16 cellular contexts compared by ENCODE assay signal in the genomic region with DNA sequence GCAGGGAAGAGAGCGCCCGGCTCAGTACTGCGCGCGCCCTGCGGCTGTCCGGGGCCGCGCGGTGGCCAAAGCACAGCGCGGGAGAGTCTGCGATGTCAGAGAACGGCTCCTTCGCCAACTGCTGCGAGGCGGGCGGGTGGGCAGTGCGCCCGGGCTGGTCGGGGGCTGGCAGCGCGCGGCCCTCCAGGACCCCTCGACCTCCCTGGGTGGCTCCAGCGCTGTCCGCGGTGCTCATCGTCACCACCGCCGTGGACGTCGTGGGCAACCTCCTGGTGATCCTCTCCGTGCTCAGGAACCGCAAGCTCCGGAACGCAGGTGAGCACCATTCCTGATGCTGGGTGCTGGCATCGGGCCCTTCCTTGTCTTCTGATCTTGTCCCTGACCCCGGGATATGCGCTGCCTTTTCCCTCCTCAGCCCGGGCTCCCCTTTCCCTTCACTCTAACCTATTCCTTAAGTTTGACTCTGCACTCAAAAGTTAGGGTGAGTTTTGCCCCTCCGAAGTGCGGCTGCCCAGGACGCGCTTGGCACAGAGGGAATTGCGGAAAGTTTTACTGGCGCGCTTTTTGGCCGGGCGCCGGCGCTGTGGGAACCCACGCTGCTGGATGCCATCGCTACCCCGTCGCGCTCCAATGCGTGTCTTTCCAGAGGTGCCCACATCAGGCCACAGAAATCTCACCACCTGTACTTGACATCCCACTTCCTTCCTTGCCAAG. TPM values are rescaled to one million over a fixed set of nuclear protein-coding genes. Genes with fewer than 3 reads are reported as not detected.
A peak's percentile ranks its signal among the peaks of the same experiment; 100 is the strongest.
DNase-seq lines count a peak whose midpoint lies in the region; ATAC-seq and TF ChIP-seq lines count a peak whose summit lies in the region.
"Had no signal": no experiment of that assay in that cellular context is flagged by ENCODE, and none has a peak within 500 bp of the region (broad histone marks: within the 10 kb centered on the region; RNA-seq: fewer than 3 reads in every experiment).

A gene (plus strand): TSS at position 18 of the 714 bp plus-strand sequence. CDS start 75 bp downstream, at position 93.

- H3K79me2 ChIP-seq in trophoblast cell (ENCODE audit: control insufficient read depth, insufficient read depth, low read length, poor library complexity), result no peaks in the 10 kb centered on the region

- no peak within 1 kb of the TSS for H3K4ac ChIP-seq in trophoblast cell (ENCODE audit: low read depth, low read length)

- WGBS in trophoblast cell (ENCODE audit: extremely low coverage, insufficient coverage, insufficient read length), result no CpG with 5 or more reads among the region's 58 CpGs
- WGBS in sigmoid colon, 2 donors, result 13 to 15% methylated on average over 58 of the region's 58 CpGs

- no peak within 1 kb of the TSS for H2AK5ac ChIP-seq in trophoblast cell (ENCODE audit: low read length)

- H2BK12ac ChIP-seq in trophoblast cell (ENCODE audit: low read length), result no peak within 1 kb of the TSS

- H3K9me3 Mint-ChIP-seq in WTC11, result no peaks in the 10 kb centered on the region
- H3K9me3 Mint-ChIP-seq: activated B cell treated with CpG ODN at 0.5 μM for 24 hours; activated naive CD8-positive, alpha-beta T cell treated with anti-CD3 and anti-CD28 coated beads, Interleukin-2, amount 10 ng/mL, durations not matched to agents 7 days and 5 days had no signal

- H2BK120ac ChIP-seq in trophoblast cell (ENCODE audit: insufficient read depth, low read length, poor library complexity), result no peak within 1 kb of the TSS

- H3K4me2 ChIP-seq in trophoblast cell (ENCODE audit: low read length), result peak within 1 kb of the TSS; percentile 20
- H3K4me2 ChIP-seq: BLaER1 had no signal

- no peak within 1 kb of the TSS for H3K27ac Mint-ChIP-seq in WTC11
- H3K27ac Mint-ChIP-seq: activated B cell treated with CpG ODN at 0.5 μM for 24 hours; activated naive CD8-positive, alpha-beta T cell treated with anti-CD3 and anti-CD28 coated beads, Interleukin-2, amount 10 ng/mL, durations not matched to agents 7 days and 5 days had no signal

- H3K9me3 ChIP-seq in HUES48 (ENCODE audit: control insufficient read depth, insufficient read depth, low read length), result no peaks in the 10 kb centered on the region
- H3K9me3 ChIP-seq in trophoblast cell (ENCODE audit: insufficient read depth, low read depth, low read length), result peaks cover 3% of the 10 kb centered on the region
- no peaks in the 10 kb centered on the region for H3K9me3 ChIP-seq in sigmoid colon
- H3K9me3 ChIP-seq in vagina, result no peaks in the 10 kb centered on the region

- H3K4me1 Mint-ChIP-seq in WTC11, result peaks cover 4% of the 10 kb centered on the region; the same call in 1 of the 2 replicates
- H3K4me1 Mint-ChIP-seq: activated B cell treated with CpG ODN at 0.5 μM for 24 hours; activated naive CD8-positive, alpha-beta T cell treated with anti-CD3 and anti-CD28 coated beads, Interleukin-2, amount 10 ng/mL, durations not matched to agents 7 days and 5 days had no signal

- no peak within 1 kb of the TSS for H2BK5ac ChIP-seq in trophoblast cell (ENCODE audit: low read depth, low read length, poor library complexity)

- no peak within 1 kb of the TSS for H3K23ac ChIP-seq in trophoblast cell (ENCODE audit: low read length)

- POLR2A ChIA-PET in WTC11 (lab: Charles Lee), result interaction anchor here (1.0 kb wide), 1 partner anchor 881 kb away, joined by 3 read pairs; no protein-coding TSS in a partner anchor

- DNase-seq in WTC11 (ENCODE audit: low spot score) (peak; percentile 20), trophoblast cell (no peak), SIG-M5 (lab: John Stamatoyannopoulos, UW) (no peak), NOMO-1 treated with DMSO at 0.1 percent for 48 hours (lab: John Stamatoyannopoulos, UW; ENCODE audit: unreplicated experiment) (no peak), sigmoid colon (no peak), vagina (ENCODE audit: extremely low spot score in 2 of 2) (no peak)
- DNase-seq: activated B cell treated with CpG ODN at 0.5 μM for 24 hours; activated naive CD8-positive, alpha-beta T cell treated with anti-CD3 and anti-CD28 coated beads, Interleukin-2, amount 10 ng/mL, durations not matched to agents 7 days and 5 days; cortex of kidney; Kasumi-1; NCI-H2081 treated with DMSO at 0.1 percent for 48 hours; stimulated activated naive CD4-positive, alpha-beta T cell had no signal

- peaks cover 50% of the 10 kb centered on the region for H3K27me3 ChIP-seq in HUES48 (ENCODE audit: control insufficient read depth, insufficient read depth, low read length)
- peaks cover 15% of the 10 kb centered on the region for H3K27me3 ChIP-seq in trophoblast cell (ENCODE audit: insufficient read depth, low read length)
- peaks cover 5 to 27% (median 13%) of the 10 kb centered on the region in 3 donors for H3K27me3 ChIP-seq in sigmoid colon
- H3K27me3 ChIP-seq in vagina, result peaks cover 6% of the 10 kb centered on the region
- H3K27me3 ChIP-seq: BLaER1 had no signal

- peak within 1 kb of the TSS; percentile 78 for H3K4me3 Mint-ChIP-seq in WTC11
- H3K4me3 Mint-ChIP-seq: activated B cell treated with CpG ODN at 0.5 μM for 24 hours; activated naive CD8-positive, alpha-beta T cell treated with anti-CD3 and anti-CD28 coated beads, Interleukin-2, amount 10 ng/mL, durations not matched to agents 7 days and 5 days had no signal

- no peak within 1 kb of the TSS for H4K91ac ChIP-seq in trophoblast cell (ENCODE audit: low read depth, low read length)

- H3K4me3 ChIP-seq in HUES48 (ENCODE audit: low read depth, low read length) (peak within 1 kb of the TSS; percentile 64), iPS-11a (ENCODE audit: low read depth, low read length) (peak within 1 kb of the TSS; percentile 34), trophoblast cell (ENCODE audit: low read depth, low read length) (no peak within 1 kb of the TSS), sigmoid colon (no peak within 1 kb of the TSS), vagina (no peak within 1 kb of the TSS)
- H3K4me3 ChIP-seq: BLaER1, GM12878 had no signal

- H3K27ac ChIP-seq in HUES48 (ENCODE audit: low read depth, low read length), result no peak within 1 kb of the TSS
- no peak within 1 kb of the TSS for H3K27ac ChIP-seq in trophoblast cell (ENCODE audit: low read depth, low read length)
- no peak within 1 kb of the TSS for H3K27ac ChIP-seq in sigmoid colon
- no peak within 1 kb of the TSS for H3K27ac ChIP-seq in vagina
- H3K27ac ChIP-seq: BLaER1 had no signal

- peaks cover 59% of the 10 kb centered on the region for H3K27me3 Mint-ChIP-seq in WTC11 (ENCODE audit: low read depth)
- H3K27me3 Mint-ChIP-seq: activated B cell treated with CpG ODN at 0.5 μM for 24 hours had no signal

- peaks cover 9% of the 10 kb centered on the region; the same call in 1 of the 2 replicates for H3K4me1 ChIP-seq in HUES48 (ENCODE audit: control insufficient read depth, insufficient read depth, low read length)
- peaks cover 0 to 3% of the 10 kb centered on the region in 2 experiments for H3K4me1 ChIP-seq in trophoblast cell (ENCODE audit: control insufficient read depth in 1 of 2, insufficient read depth in 2 of 2, low read length in 2 of 2)
- H3K4me1 ChIP-seq in sigmoid colon, result no peaks in the 10 kb centered on the region
- H3K4me1 ChIP-seq in vagina, result no peaks in the 10 kb centered on the region
- H3K4me1 ChIP-seq: BLaER1 had no signal

- ATAC-seq in WTC11, result peak; percentile 89
- ATAC-seq: GM12878 had no signal

- TF ChIP-seq EP300 in sigmoid colon (IDR thresholded peaks at IDR 0.05), result no peak

- no peaks in the 10 kb centered on the region for H3K36me3 Mint-ChIP-seq in WTC11
- H3K36me3 Mint-ChIP-seq: activated naive CD8-positive, alpha-beta T cell treated with anti-CD3 and anti-CD28 coated beads, Interleukin-2, amount 10 ng/mL, durations not matched to agents 7 days and 5 days had no signal

- no peak within 1 kb of the TSS for H4K8ac ChIP-seq in trophoblast cell (ENCODE audit: low read depth, low read length)

- intact Hi-C loops in sigmoid colon (cut with DNase I), result no loop called here
- intact Hi-C loops in vagina (cut with DNase I), result no loop called here

- H3K36me3 ChIP-seq in HUES48 (ENCODE audit: control insufficient read depth, insufficient read depth, low read length) (no peaks in the 10 kb centered on the region), trophoblast cell (ENCODE audit: control insufficient read depth in 1 of 2, insufficient read depth in 2 of 2, low read length in 2 of 2) (no peaks in the 10 kb centered on the region), sigmoid colon (no peaks in the 10 kb centered on the region), vagina (no peaks in the 10 kb centered on the region)
- H3K36me3 ChIP-seq: BLaER1 had no signal

- H4K12ac ChIP-seq in trophoblast cell (ENCODE audit: low read depth, low read length), result no peak within 1 kb of the TSS

- H3K14ac ChIP-seq in trophoblast cell (ENCODE audit: low read length), result no peak within 1 kb of the TSS

- no peak for TF ChIP-seq CTCF in WTC11 (IDR thresholded peaks at IDR 0.05)
- TF ChIP-seq CTCF in sigmoid colon (IDR thresholded peaks at IDR 0.05), result no peak
- no peak for TF ChIP-seq CTCF in vagina (IDR thresholded peaks at IDR 0.05)

- no peak within 1 kb of the TSS for H3K18ac ChIP-seq in trophoblast cell (ENCODE audit: low read length)

- TF ChIP-seq POLR2A in sigmoid colon (IDR thresholded peaks at IDR 0.05) (no peak), vagina (IDR thresholded peaks at IDR 0.05) (no peak)

- H2AFZ ChIP-seq in trophoblast cell (ENCODE audit: insufficient read depth, low read length, poor library complexity), result no peak within 1 kb of the TSS

- no peak within 1 kb of the TSS for H3K9ac ChIP-seq in HUES48 (ENCODE audit: low read depth, low read length)
- no peak within 1 kb of the TSS for H3K9ac ChIP-seq in trophoblast cell (ENCODE audit: low read length)
- H3K9ac ChIP-seq: BLaER1 had no signal

- no peaks in the 10 kb centered on the region for H3K79me1 ChIP-seq in trophoblast cell (ENCODE audit: low read length)

- CTCF ChIA-PET in WTC11 (lab: Charles Lee), result interaction anchor here (0.7 to 2.5 kb wide), 5 partner anchors 27 to 144 kb away, joined by 3 to 12 read pairs (median 4); no protein-coding TSS in a partner anchor

TF ChIP-seq in WTC11, 78 proteins besides CTCF, POLR2A, EP300 and RAD21 (continues in another document):
- TF ChIP-seq, protein P1, sequence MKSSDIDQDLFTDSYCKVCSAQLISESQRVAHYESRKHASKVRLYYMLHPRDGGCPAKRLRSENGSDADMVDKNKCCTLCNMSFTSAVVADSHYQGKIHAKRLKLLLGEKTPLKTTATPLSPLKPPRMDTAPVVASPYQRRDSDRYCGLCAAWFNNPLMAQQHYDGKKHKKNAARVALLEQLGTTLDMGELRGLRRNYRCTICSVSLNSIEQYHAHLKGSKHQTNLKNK (CRISPR knock-in tag; IDR thresholded peaks at IDR 0.05), result no peak
- no peak for TF ChIP-seq RELA (CRISPR knock-in tag; IDR thresholded peaks at IDR 0.05; ENCODE audit: borderline replicate concordance)
- TF ChIP-seq NR3C1 (CRISPR knock-in tag; conservative IDR thresholded peaks at IDR 0.05; ENCODE audit: low read depth), result no peak
- TF ChIP-seq SMAD4 (CRISPR knock-in tag; IDR thresholded peaks at IDR 0.05), result no peak

RNA-seq across cellular contexts. Expression of the gene that starts here (rescaled TPM):
- total RNA-seq in WTC11 (2021) (not detected in 3 replicates), sigmoid colon (not detected), vagina (not detected)
- 1.6 and 2.2 TPM in 2 replicates for polyA plus RNA-seq in trophoblast cell (2013)
- polyA plus RNA-seq in sigmoid colon, result not detected
- total RNA-seq: activated B cell treated with CpG ODN at 0.5 μM for 24 hours; activated naive CD8-positive, alpha-beta T cell treated with anti-CD3 and anti-CD28 coated beads, Interleukin-2, amount 10 ng/mL, durations not matched to agents 7 days and 5 days; GM12878 had no signal
- polyA plus RNA-seq: GM12878 had no signal

Comparison
In these comparisons a context has a peak if more than half of its experiments do, and no peak if none do; other contexts are left out.
1. Peak in DNase-seq and ATAC-seq in WTC11; RNA of the gene not detected or under 1 TPM.
2. H3K4me3 ChIP-seq: peak in HUES48 (single experiment) and iPS-11a (single experiment); none in trophoblast cell (single experiment), sigmoid colon (0 of 4) and vagina (0 of 2).